ENCODE assay signal across 8 cellular contexts in genomic region chr16:13920510-13920818, GRCh38. TPM values are rescaled to one million over a fixed set of nuclear protein-coding genes. Genes with fewer than 3 reads are reported as not detected.
A peak's percentile ranks its signal among the peaks of the same experiment; 100 is the strongest.
DNase-seq lines count a peak whose midpoint lies in the region; ATAC-seq and TF ChIP-seq lines count a peak whose summit lies in the region.

No MANE protein-coding gene starts in this region.

- 0 to 2% methylated on average over 5 to 10 of the region's 10 CpGs for WGBS in thyroid gland, 2 donors

- TF ChIP-seq CTCF in left lung (IDR thresholded peaks at IDR 0.05) (no peak), thyroid gland (IDR thresholded peaks at IDR 0.05) (no peak)

- H3K4me3 ChIP-seq in left lung (peak overlapping the region; percentile 82 to 95), thyroid gland (replicated peaks in 1 of 3) (peak overlapping the region; percentile 64 to 77 (median 66))

- peaks cover 4% of the 10 kb centered on the region for H3K27me3 Mint-ChIP-seq in activated CD4-positive, alpha-beta T cell treated with anti-CD3 and anti-CD28 coated beads, Interleukin-2, amount 10 ng/mL, durations not matched to agents 7 days and 5 days
- no peaks in the 10 kb centered on the region for H3K27me3 Mint-ChIP-seq in activated naive CD8-positive, alpha-beta T cell treated with anti-CD3 and anti-CD28 coated beads, Interleukin-2, amount 50 U/mL, for 24 hours

- DNase-seq in activated CD4-positive, alpha-beta T cell treated with anti-CD3 and anti-CD28 coated beads, Interleukin-2, amount 10 ng/mL, durations not matched to agents 7 days and 5 days = no peak
- DNase-seq in activated CD4-positive, alpha-beta T cell treated with anti-CD3 and anti-CD28 coated beads, Interleukin-2, amount 50 U/mL, for 48 hours = no peak
- no peak for DNase-seq in activated naive CD8-positive, alpha-beta T cell treated with anti-CD3 and anti-CD28 coated beads, Interleukin-2, amount 50 U/mL, for 24 hours
- DNase-seq in left lung (no peak), thyroid gland (no peak), NCI-H2227 treated with DMSO at 0.1 percent for 48 hours (lab: John Stamatoyannopoulos, UW) (no peak), NCI-H187 (lab: John Stamatoyannopoulos, UW) (no peak)
- no peak for DNase-seq in stimulated activated CD4-positive, alpha-beta T cell treated with anti-CD3 and anti-CD28 coated beads, Interleukin-12 subunit alpha, Interleukin-12 subunit beta, amount 100 ng/mL, for 4 hours

- H3K4me1 ChIP-seq in left lung = peaks cover 4 to 18% of the 10 kb centered on the region in 2 donors
- H3K4me1 ChIP-seq in thyroid gland = peaks cover 5% of the 10 kb centered on the region in 2 donors

- no peak for ATAC-seq in activated naive CD8-positive, alpha-beta T cell treated with anti-CD3 and anti-CD28 coated beads, Interleukin-2, amount 50 U/mL, for 24 hours
- no peak for ATAC-seq in left lung

- CTCF ChIA-PET in activated CD4-positive, alpha-beta T cell treated with anti-CD3 and anti-CD28 coated beads, Interleukin-2, amount 10 ng/mL, durations not matched to agents 7 days and 5 days (lab: Charles Lee) = interaction anchor here (0.7 to 1.5 kb wide), 21 partner anchors 10 to 554 kb away, joined by 3 to 11 read pairs (median 5); no protein-coding TSS in a partner anchor

- H3K4me1 Mint-ChIP-seq in activated CD4-positive, alpha-beta T cell treated with anti-CD3 and anti-CD28 coated beads, Interleukin-2, amount 10 ng/mL, durations not matched to agents 7 days and 5 days = peaks cover 26% of the 10 kb centered on the region
- H3K4me1 Mint-ChIP-seq in activated naive CD8-positive, alpha-beta T cell treated with anti-CD3 and anti-CD28 coated beads, Interleukin-2, amount 50 U/mL, for 24 hours = peaks cover 23% of the 10 kb centered on the region

- no peaks in the 10 kb centered on the region for H3K9me3 ChIP-seq in left lung
- H3K9me3 ChIP-seq in thyroid gland = no peaks in the 10 kb centered on the region

- peak overlapping the region; percentile 96 for H3K27ac Mint-ChIP-seq in activated CD4-positive, alpha-beta T cell treated with anti-CD3 and anti-CD28 coated beads, Interleukin-2, amount 10 ng/mL, durations not matched to agents 7 days and 5 days
- peak overlapping the region; percentile 93 for H3K27ac Mint-ChIP-seq in activated naive CD8-positive, alpha-beta T cell treated with anti-CD3 and anti-CD28 coated beads, Interleukin-2, amount 50 U/mL, for 24 hours

- H3K36me3 Mint-ChIP-seq in activated CD4-positive, alpha-beta T cell treated with anti-CD3 and anti-CD28 coated beads, Interleukin-2, amount 10 ng/mL, durations not matched to agents 7 days and 5 days (ENCODE audit: low read depth) = peaks cover 6% of the 10 kb centered on the region
- peaks cover 9% of the 10 kb centered on the region for H3K36me3 Mint-ChIP-seq in activated naive CD8-positive, alpha-beta T cell treated with anti-CD3 and anti-CD28 coated beads, Interleukin-2, amount 50 U/mL, for 24 hours (ENCODE audit: low read depth)

- peak overlapping the region; percentile 10 to 87 for H3K27ac ChIP-seq in left lung
- H3K27ac ChIP-seq in thyroid gland = peak overlapping the region in 2 of 3 donors; percentile 29 to 80

- no peak for TF ChIP-seq POLR2A in thyroid gland (IDR thresholded peaks at IDR 0.05)

- intact Hi-C loops in left lung (cut with DNase I) (loop anchor here in 1 of 2 donors (10.0 kb wide), 2 partner anchors 264 to 364 kb away; no protein-coding TSS in a partner anchor), thyroid gland (cut with DNase I) (loop anchor here (5.0 to 10.0 kb wide), 3 partner anchors 84 to 362 kb away; no protein-coding TSS in a partner anchor)

- POLR2A ChIA-PET in activated CD4-positive, alpha-beta T cell treated with anti-CD3 and anti-CD28 coated beads, Interleukin-2, amount 10 ng/mL, durations not matched to agents 7 days and 5 days (lab: Charles Lee) = no interaction called here

- H3K27me3 ChIP-seq in left lung (no peaks in the 10 kb centered on the region), thyroid gland (no peaks in the 10 kb centered on the region)

- peaks cover 0 to 16% of the 10 kb centered on the region in 2 donors for H3K36me3 ChIP-seq in left lung
- H3K36me3 ChIP-seq in thyroid gland = no peaks in the 10 kb centered on the region

- H3K9me3 Mint-ChIP-seq in activated CD4-positive, alpha-beta T cell treated with anti-CD3 and anti-CD28 coated beads, Interleukin-2, amount 10 ng/mL, durations not matched to agents 7 days and 5 days = no peaks in the 10 kb centered on the region
- no peaks in the 10 kb centered on the region for H3K9me3 Mint-ChIP-seq in activated naive CD8-positive, alpha-beta T cell treated with anti-CD3 and anti-CD28 coated beads, Interleukin-2, amount 50 U/mL, for 24 hours

- peak overlapping the region; percentile 94 for H3K4me3 Mint-ChIP-seq in activated CD4-positive, alpha-beta T cell treated with anti-CD3 and anti-CD28 coated beads, Interleukin-2, amount 10 ng/mL, durations not matched to agents 7 days and 5 days
- H3K4me3 Mint-ChIP-seq in activated naive CD8-positive, alpha-beta T cell treated with anti-CD3 and anti-CD28 coated beads, Interleukin-2, amount 50 U/mL, for 24 hours = peak overlapping the region; percentile 93

RNA-seq across cellular contexts. Expression of gene ERCC4, which starts 0.5 kb away (rescaled TPM):
- total RNA-seq in activated CD4-positive, alpha-beta T cell treated with anti-CD3 and anti-CD28 coated beads, Interleukin-2, amount 10 ng/mL, durations not matched to agents 7 days and 5 days = 10 to 100 TPM in 1 of 2 experiments, 1 to 10 TPM in 1; 9.4 to 12.3 TPM
- 10 to 100 TPM; 10.7 to 11.8 TPM for total RNA-seq in left lung
- total RNA-seq in thyroid gland = 10 to 100 TPM in 3 of 4 donors, 1 to 10 TPM in 1; 7.5 to 13.2 (median 11.9) TPM
